In the genomic region with DNA sequence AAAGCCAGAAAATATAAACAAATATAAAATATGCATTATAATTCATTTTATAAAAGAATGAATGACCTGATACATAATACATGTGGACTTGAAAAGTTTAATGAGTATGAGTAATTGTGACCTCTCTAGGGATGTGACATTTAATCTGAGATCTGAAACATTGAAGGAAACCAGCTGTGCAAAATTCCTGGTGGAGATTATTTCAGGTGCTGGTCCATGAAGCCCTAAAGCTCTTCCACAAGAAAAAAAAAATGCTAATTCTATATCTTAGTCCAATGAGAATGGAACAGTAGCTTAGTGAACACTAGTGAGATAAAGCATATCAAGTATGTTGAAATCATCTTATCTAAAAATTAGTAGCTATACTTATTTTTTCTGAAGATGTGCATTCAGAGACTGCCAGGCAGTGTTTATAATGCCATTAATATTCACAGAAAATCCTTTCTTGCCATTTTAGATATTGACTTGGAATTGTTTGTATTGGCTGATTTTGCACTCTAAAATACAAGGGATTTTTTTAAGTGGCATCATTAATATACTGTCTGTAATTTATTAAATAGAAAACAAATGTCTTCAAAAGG, we compare ENCODE assay signal across 19 cellular contexts.
DNase-seq lines count a peak whose midpoint lies in the region; ATAC-seq and TF ChIP-seq lines count a peak whose summit lies in the region.
"Had no signal": no experiment of that assay in that cellular context is flagged by ENCODE, and none has a peak within 500 bp of the region (broad histone marks: within the 10 kb centered on the region; RNA-seq: fewer than 3 reads in every experiment).

No MANE protein-coding gene starts in this region.

- H3K36me3 ChIP-seq in A673 (ENCODE audit: insufficient read depth, low read length, poor library complexity, severe bottlenecking) = no peaks in the 10 kb centered on the region

- peaks cover 12% of the 10 kb centered on the region for H3K4me1 ChIP-seq in A673 (ENCODE audit: insufficient read depth, low read length, poor library complexity, severe bottlenecking)

- TF ChIP-seq CTCF in A673 (conservative IDR thresholded peaks at IDR 0.05; ENCODE audit: low read depth, low read length) = no peak

- intact Hi-C loops in A673 (cut with micrococcal nuclease; ENCODE audit: unreplicated experiment) = no loop called here

- CTCF ChIA-PET in A673 (lab: Charles Lee) = no interaction called here

- no peak overlapping the region for H3K4me3 ChIP-seq in A673 (ENCODE audit: low read depth, low read length, poor library complexity, severe bottlenecking)
- H3K4me3 ChIP-seq: GM23248, K562 had no signal

- ATAC-seq in SK-N-SH treated with all-trans-retinoic acid at 6 μM for 48 hours (peak; percentile 45), GM18873 (IDR thresholded peaks at IDR 0.05; ENCODE audit: low FRiP score, unreplicated experiment) (no peak)
- ATAC-seq: K562, Panc1 had no signal

- BruUV-seq in A673 (replicated peaks; lab: Mats Ljungman, UMichigan) = no TSS peak

- DNase-seq in A673 (ENCODE audit: low spot score) (peak; percentile 28), DMS 273 treated with DMSO at 0.1 percent for 48 hours (lab: John Stamatoyannopoulos, UW) (peak; percentile 9), NCI-H2171 (lab: John Stamatoyannopoulos, UW) (peak; percentile 2), NCI-H2227 treated with DMSO at 0.1 percent for 48 hours (lab: John Stamatoyannopoulos, UW) (no peak), GF-D8 (lab: John Stamatoyannopoulos, UW) (no peak)
- no peak for DNase-seq in stimulated activated CD8-positive, alpha-beta memory T cell treated with anti-CD3 and anti-CD28 coated beads, Interleukin-4, amount 100 ng/mL, for 48 hours
- DNase-seq: DMS79 treated with DMSO at 0.1 percent for 48 hours, GM23248, H9, HFFc6, NCI-H187, NCI-H2107, NCI-H446, NCI-H748 treated with DMSO at 0.1 percent for 48 hours, SIG-M5 had no signal

- H3K27ac ChIP-seq in A673 (ENCODE audit: low read depth, low read length, poor library complexity, severe bottlenecking) = no peak overlapping the region
- H3K27ac ChIP-seq: GM23248 had no signal

- POLR2A ChIA-PET in A673 (lab: Charles Lee; ENCODE audit: low non-redundant PET) = no interaction called here

- H3K27me3 ChIP-seq in A673 (replicated peaks; ENCODE audit: insufficient read depth, low read depth, low read length, poor library complexity) = no peaks in the 10 kb centered on the region

- H3K9me3 ChIP-seq in A673 (ENCODE audit: low read depth, low read length, poor library complexity, severe bottlenecking) = no peaks in the 10 kb centered on the region

TF ChIP-seq in SK-N-SH treated with all-trans-retinoic acid at 6 μM for 48 hours, 23 proteins besides CTCF, POLR2A, EP300 and RAD21:
- TF ChIP-seq ISL1 (CRISPR knock-in tag; IDR thresholded peaks at IDR 0.05) (peak; percentile 90), RARB (CRISPR knock-in tag; IDR thresholded peaks at IDR 0.05) (no peak), GLIS3 (CRISPR knock-in tag; IDR thresholded peaks at IDR 0.05) (no peak), ZC3H10 (CRISPR knock-in tag; IDR thresholded peaks at IDR 0.05) (no peak), ZNF70 (CRISPR knock-in tag; IDR thresholded peaks at IDR 0.05) (no peak), TCF4 (CRISPR knock-in tag; IDR thresholded peaks at IDR 0.05; ENCODE audit: borderline replicate concordance) (peak; percentile 67), ZNF565 (CRISPR knock-in tag; conservative IDR thresholded peaks at IDR 0.05; ENCODE audit: low read depth) (no peak), ZNF8 (CRISPR knock-in tag; IDR thresholded peaks at IDR 0.05) (no peak), TOX (CRISPR knock-in tag; IDR thresholded peaks at IDR 0.05; ENCODE audit: borderline replicate concordance) (no peak; the same call in 1 of the 2 replicates), BACH2 (CRISPR knock-in tag; IDR thresholded peaks at IDR 0.05; ENCODE audit: borderline replicate concordance) (no peak), ARNTL (CRISPR knock-in tag; IDR thresholded peaks at IDR 0.05; ENCODE audit: borderline replicate concordance, low read depth) (no peak), PPARA (CRISPR knock-in tag; IDR thresholded peaks at IDR 0.05; ENCODE audit: borderline replicate concordance) (no peak), ZFP3 (CRISPR knock-in tag; IDR thresholded peaks at IDR 0.05) (no peak), ESRRG (CRISPR knock-in tag; IDR thresholded peaks at IDR 0.05) (no peak)
- TF ChIP-seq, protein P1, sequence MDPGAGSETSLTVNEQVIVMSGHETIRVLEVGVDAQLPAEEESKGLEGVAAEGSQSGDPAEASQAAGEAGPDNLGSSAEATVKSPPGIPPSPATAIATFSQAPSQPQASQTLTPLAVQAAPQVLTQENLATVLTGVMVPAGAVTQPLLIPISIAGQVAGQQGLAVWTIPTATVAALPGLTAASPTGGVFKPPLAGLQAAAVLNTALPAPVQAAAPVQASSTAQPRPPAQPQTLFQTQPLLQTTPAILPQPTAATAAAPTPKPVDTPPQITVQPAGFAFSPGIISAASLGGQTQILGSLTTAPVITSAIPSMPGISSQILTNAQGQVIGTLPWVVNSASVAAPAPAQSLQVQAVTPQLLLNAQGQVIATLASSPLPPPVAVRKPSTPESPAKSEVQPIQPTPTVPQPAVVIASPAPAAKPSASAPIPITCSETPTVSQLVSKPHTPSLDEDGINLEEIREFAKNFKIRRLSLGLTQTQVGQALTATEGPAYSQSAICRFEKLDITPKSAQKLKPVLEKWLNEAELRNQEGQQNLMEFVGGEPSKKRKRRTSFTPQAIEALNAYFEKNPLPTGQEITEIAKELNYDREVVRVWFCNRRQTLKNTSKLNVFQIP (CRISPR knock-in tag; IDR thresholded peaks at IDR 0.05; ENCODE audit: borderline replicate concordance, low read depth) = no peak
- TF ChIP-seq, protein P2, sequence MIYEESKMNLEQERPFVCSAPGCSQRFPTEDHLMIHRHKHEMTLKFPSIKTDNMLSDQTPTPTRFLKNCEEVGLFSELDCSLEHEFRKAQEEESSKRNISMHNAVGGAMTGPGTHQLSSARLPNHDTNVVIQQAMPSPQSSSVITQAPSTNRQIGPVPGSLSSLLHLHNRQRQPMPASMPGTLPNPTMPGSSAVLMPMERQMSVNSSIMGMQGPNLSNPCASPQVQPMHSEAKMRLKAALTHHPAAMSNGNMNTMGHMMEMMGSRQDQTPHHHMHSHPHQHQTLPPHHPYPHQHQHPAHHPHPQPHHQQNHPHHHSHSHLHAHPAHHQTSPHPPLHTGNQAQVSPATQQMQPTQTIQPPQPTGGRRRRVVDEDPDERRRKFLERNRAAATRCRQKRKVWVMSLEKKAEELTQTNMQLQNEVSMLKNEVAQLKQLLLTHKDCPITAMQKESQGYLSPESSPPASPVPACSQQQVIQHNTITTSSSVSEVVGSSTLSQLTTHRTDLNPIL (CRISPR knock-in tag; IDR thresholded peaks at IDR 0.05; ENCODE audit: low read depth) = no peak
TF ChIP-seq in SK-N-SH treated with all-trans-retinoic acid at 6 μM for 48 hours: peak in this region for 2.

Comparison
In these comparisons a context has a peak if more than half of its experiments do, and no peak if none do; other contexts are left out.
1. DNase-seq: peak in A673 (single experiment), DMS 273 treated with DMSO at 0.1 percent for 48 hours (single experiment) and NCI-H2171 (single experiment); none in NCI-H2227 treated with DMSO at 0.1 percent for 48 hours (single experiment), GF-D8 (single experiment) and stimulated activated CD8-positive, alpha-beta memory T cell treated with anti-CD3 and anti-CD28 coated beads, Interleukin-4, amount 100 ng/mL, for 48 hours (single experiment).